18 cellular contexts compared by ENCODE assay signal in the genomic region with DNA sequence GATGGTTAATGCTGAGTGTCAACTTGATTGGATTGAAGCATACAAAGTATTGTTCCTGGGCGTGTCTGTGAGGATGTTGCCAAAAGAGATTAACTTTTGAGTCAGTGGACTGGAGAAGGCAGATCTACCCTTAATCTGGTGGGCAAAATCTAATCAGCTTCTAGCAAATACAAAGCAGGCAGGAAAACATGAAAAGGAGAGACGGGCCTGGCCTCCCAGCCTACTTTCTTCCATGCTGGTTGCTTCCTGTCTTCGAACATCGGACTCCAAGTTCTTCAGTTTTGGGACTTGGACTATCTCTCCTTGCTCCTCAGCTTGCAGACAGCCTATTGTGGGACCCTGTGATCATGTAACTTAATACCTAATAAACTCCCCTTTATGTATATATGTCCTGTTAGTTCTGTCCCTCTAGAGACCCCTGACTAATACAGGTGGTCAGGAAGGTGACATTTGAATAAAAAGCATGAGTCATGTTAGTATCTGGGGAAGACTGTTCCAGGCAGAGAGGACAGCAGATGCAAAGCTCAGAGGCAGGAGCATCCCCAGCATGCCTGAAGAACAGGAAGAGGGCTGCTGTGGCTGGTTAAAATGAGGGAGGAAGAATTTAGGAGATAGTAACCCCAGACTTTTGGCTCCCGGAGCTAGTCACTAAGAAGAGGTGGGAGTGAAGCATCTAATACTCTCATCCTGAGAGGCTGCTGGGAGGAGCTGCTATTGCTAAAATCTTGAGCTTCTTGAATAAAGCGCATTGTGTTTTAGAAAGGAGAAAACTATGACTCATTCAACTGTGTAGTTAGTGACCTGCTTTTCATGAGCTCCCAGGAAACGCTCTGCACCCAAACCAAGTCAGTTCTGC.
DNase-seq lines count a peak whose midpoint lies in the region; ATAC-seq, FAIRE-seq and TF ChIP-seq lines count a peak whose summit lies in the region.
"Had no signal": no experiment of that assay in that cellular context is flagged by ENCODE, and none has a peak within 500 bp of the region (broad histone marks: within the 10 kb centered on the region; RNA-seq: fewer than 3 reads in every experiment).

No MANE protein-coding gene starts in this region.

- peaks cover 20% of the 10 kb centered on the region for H3K9me3 Mint-ChIP-seq in astrocyte (ENCODE audit: unreplicated experiment)

- H3K27me3 ChIP-seq in A673 (replicated peaks; ENCODE audit: insufficient read depth, low read depth, low read length, poor library complexity), result no peaks in the 10 kb centered on the region
- peaks cover 9% of the 10 kb centered on the region for H3K27me3 ChIP-seq in astrocyte (ENCODE audit: insufficient read depth, low read length)

- no peak overlapping the region for H3K4me3 ChIP-seq in A673 (ENCODE audit: low read depth, low read length, poor library complexity, severe bottlenecking)
- H3K4me3 ChIP-seq in astrocyte (ENCODE audit: insufficient read depth, low read depth, low read length), result no peak overlapping the region
- H3K4me3 ChIP-seq: SK-N-MC had no signal

- H3K4me2 ChIP-seq in astrocyte (ENCODE audit: low read length), result peak overlapping the region; percentile 3

- H3K27ac ChIP-seq in A673 (ENCODE audit: low read depth, low read length, poor library complexity, severe bottlenecking), result peak overlapping the region; percentile 20
- no peak overlapping the region for H3K27ac ChIP-seq in astrocyte (ENCODE audit: low read depth, low read length)
- H3K27ac ChIP-seq: SK-N-MC had no signal

- peaks cover 3% of the 10 kb centered on the region for H3K4me1 Mint-ChIP-seq in astrocyte (ENCODE audit: low read depth, unreplicated experiment)

- in situ Hi-C loops in GM13976 (cut with MboI; ENCODE audit: low sequenced_read_pairs, unreplicated experiment), result no loop called here

- BruUV-seq in A673 (replicated peaks; lab: Mats Ljungman, UMichigan), result no TSS peak

- H3K4me3 Mint-ChIP-seq in astrocyte (ENCODE audit: unreplicated experiment), result no peak overlapping the region

- no peak overlapping the region for H2AFZ ChIP-seq in astrocyte (ENCODE audit: low read depth, low read length)

- no peaks in the 10 kb centered on the region for H3K36me3 Mint-ChIP-seq in astrocyte (ENCODE audit: low read depth, unreplicated experiment)

- POLR2A ChIA-PET in A673 (lab: Charles Lee; ENCODE audit: low non-redundant PET), result interaction anchor here (0.5 kb wide), 1 partner anchor 84 kb away, joined by 3 read pairs; no protein-coding TSS in a partner anchor

- no peak for TF ChIP-seq CTCF in A673 (conservative IDR thresholded peaks at IDR 0.05; ENCODE audit: low read depth, low read length)
- no peak for TF ChIP-seq CTCF in astrocyte (IDR thresholded peaks at IDR 0.05; ENCODE audit: insufficient read depth, low read depth, low read length)
- no peak for TF ChIP-seq CTCF in GM13976 (IDR thresholded peaks at IDR 0.05; ENCODE audit: borderline replicate concordance, control extremely low read depth, extremely low read depth, insufficient read depth, missing control alignments)

- DNase-seq in A673 (ENCODE audit: low spot score), result peak; percentile 65
- peak; percentile 54 for DNase-seq in NCI-H2196 (lab: John Stamatoyannopoulos, UW; ENCODE audit: unreplicated experiment)
- DNase-seq in astrocyte (ENCODE audit: low read depth), result peak; percentile 36
- peak; percentile 57 for DNase-seq in islet precursor cell
- DNase-seq in GM13976 (ENCODE audit: low spot score), result no peak
- no peak for DNase-seq in LoVo (ENCODE audit: low spot score)
- DNase-seq: activated CD4-positive, CD25-positive, alpha-beta regulatory T cell; activated CD8-positive, alpha-beta memory T cell treated with anti-CD3 and anti-CD28 coated beads, Interleukin-2, amount 50 U/mL, for 4 hours; cortex of kidney; IMR-90; NCI-H1436 treated with DMSO at 0.1 percent for 48 hours; NCI-H526; stimulated activated CD8-positive, alpha-beta memory T cell treated with anti-CD3 and anti-CD28 coated beads, Interleukin-4, amount 100 ng/mL, for 48 hours; trophoblast cell had no signal

- ATAC-seq in GM18505 (IDR thresholded peaks at IDR 0.05; ENCODE audit: unreplicated experiment), result no peak
- ATAC-seq in HG02610 (IDR thresholded peaks at IDR 0.05; ENCODE audit: unreplicated experiment), result no peak

- peaks cover 13% of the 10 kb centered on the region for H3K4me1 ChIP-seq in A673 (ENCODE audit: insufficient read depth, low read length, poor library complexity, severe bottlenecking)
- no peaks in the 10 kb centered on the region for H3K4me1 ChIP-seq in astrocyte (ENCODE audit: insufficient read depth, low read length)

- H3K27me3 Mint-ChIP-seq in astrocyte (ENCODE audit: low read depth, unreplicated experiment), result peaks cover 44% of the 10 kb centered on the region
- H3K27me3 Mint-ChIP-seq: progenitor cell of endocrine pancreas had no signal

- H3K9ac ChIP-seq in astrocyte (ENCODE audit: low read length), result no peak overlapping the region

- no peaks in the 10 kb centered on the region for H3K79me2 ChIP-seq in astrocyte (ENCODE audit: insufficient read depth, low read length)

- H3K36me3 ChIP-seq in A673 (ENCODE audit: insufficient read depth, low read length, poor library complexity, severe bottlenecking), result no peaks in the 10 kb centered on the region
- no peaks in the 10 kb centered on the region for H3K36me3 ChIP-seq in astrocyte (ENCODE audit: insufficient read depth, low read length)

- no peaks in the 10 kb centered on the region for H4K20me1 ChIP-seq in astrocyte (ENCODE audit: insufficient read depth, low read length)

- FAIRE-seq in astrocyte (lab: Jason Lieb, UNC), result no peak

- no peak for TF ChIP-seq POLR2A in GM18505 (IDR thresholded peaks at IDR 0.05; ENCODE audit: borderline replicate concordance, extremely low read depth, insufficient read depth, insufficient read length)

- H3K27ac Mint-ChIP-seq in astrocyte (ENCODE audit: unreplicated experiment), result no peak overlapping the region
- H3K27ac Mint-ChIP-seq: progenitor cell of endocrine pancreas had no signal

- intact Hi-C loops in A673 (cut with micrococcal nuclease; ENCODE audit: unreplicated experiment), result no loop called here

- no peaks in the 10 kb centered on the region for H3K9me3 ChIP-seq in A673 (ENCODE audit: low read depth, low read length, poor library complexity, severe bottlenecking)
- H3K9me3 ChIP-seq in astrocyte (ENCODE audit: insufficient read depth, low read depth, low read length), result peaks cover 4% of the 10 kb centered on the region

- CTCF ChIA-PET in A673 (lab: Charles Lee), result interaction anchor here (0.5 kb wide), 1 partner anchor 411 kb away, joined by 3 read pairs; no protein-coding TSS in a partner anchor

Comparison
In these comparisons a context has a peak if more than half of its experiments do, and no peak if none do; other contexts are left out.
1. DNase-seq: peak in A673 (single experiment), NCI-H2196 (single experiment), astrocyte (single experiment) and islet precursor cell (single experiment); none in GM13976 (single experiment) and LoVo (single experiment).